1 cellular context compared by ENCODE assay signal in genomic region chr1:155961937-155962336, GRCh38.
TF ChIP-seq lines count a peak whose summit lies in the region.

No MANE protein-coding gene starts in this region.

TF ChIP-seq in HCT116, 20 proteins besides CTCF, POLR2A, EP300 and RAD21 (continued from another document):
- TF ChIP-seq CEBPB (IDR thresholded peaks at IDR 0.05; ENCODE audit: low read depth) (no peak; the same call in 1 of the 2 replicates), ELF1 (IDR thresholded peaks at IDR 0.05; ENCODE audit: borderline replicate concordance, low read depth) (no peak), FOSL1 (IDR thresholded peaks at IDR 0.05; ENCODE audit: low read depth) (peak; percentile 94), MAX (IDR thresholded peaks at IDR 0.05) (peak; percentile 90), POLR2AphosphoS5 (IDR thresholded peaks at IDR 0.05; ENCODE audit: low read depth, low read length) (peak; percentile 51), SRF (IDR thresholded peaks at IDR 0.05; ENCODE audit: low read depth) (no peak)
TF ChIP-seq in HCT116: peak in this region for 10.
